Comparison of ENCODE assay signal across 9 cellular contexts in genomic region chr19:18895828-18896341, GRCh38. TPM values are rescaled to one million over a fixed set of nuclear protein-coding genes. Genes with fewer than 3 reads are reported as not detected.
A peak's percentile ranks its signal among the peaks of the same experiment; 100 is the strongest.
DNase-seq lines count a peak whose midpoint lies in the region; ATAC-seq and TF ChIP-seq lines count a peak whose summit lies in the region.
"Had no signal": no experiment of that assay in that cellular context is flagged by ENCODE, and none has a peak within 500 bp of the region (broad histone marks: within the 10 kb centered on the region; RNA-seq: fewer than 3 reads in every experiment).

A gene with protein sequence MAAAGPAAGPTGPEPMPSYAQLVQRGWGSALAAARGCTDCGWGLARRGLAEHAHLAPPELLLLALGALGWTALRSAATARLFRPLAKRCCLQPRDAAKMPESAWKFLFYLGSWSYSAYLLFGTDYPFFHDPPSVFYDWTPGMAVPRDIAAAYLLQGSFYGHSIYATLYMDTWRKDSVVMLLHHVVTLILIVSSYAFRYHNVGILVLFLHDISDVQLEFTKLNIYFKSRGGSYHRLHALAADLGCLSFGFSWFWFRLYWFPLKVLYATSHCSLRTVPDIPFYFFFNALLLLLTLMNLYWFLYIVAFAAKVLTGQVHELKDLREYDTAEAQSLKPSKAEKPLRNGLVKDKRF (minus strand): TSS chr19:18896158. CDS start chr19:18896072, 86 bp downstream.

- H3K27ac ChIP-seq in gastroesophageal sphincter = peak within 1 kb of the TSS in 3 of 4 donors; percentile 2 to 55 (median 50)

- H3K27ac Mint-ChIP-seq in activated CD4-positive, alpha-beta memory T cell treated with anti-CD3 and anti-CD28 coated beads, Interleukin-2, amount 10 ng/mL, durations not matched to agents 7 days and 5 days = no peak within 1 kb of the TSS
- H3K27ac Mint-ChIP-seq in activated CD4-positive, alpha-beta memory T cell treated with anti-CD3 and anti-CD28 coated beads for 36 hours = no peak within 1 kb of the TSS
- no peak within 1 kb of the TSS for H3K27ac Mint-ChIP-seq in T-cell
- H3K27ac Mint-ChIP-seq in activated CD8-positive, alpha-beta memory T cell treated with anti-CD3 and anti-CD28 coated beads, Interleukin-2, amount 10 ng/mL, durations not matched to agents 7 days and 5 days = no peak within 1 kb of the TSS

- peaks cover 50% of the 10 kb centered on the region for H3K27me3 ChIP-seq in gastroesophageal sphincter

- H3K36me3 Mint-ChIP-seq in activated CD4-positive, alpha-beta memory T cell treated with anti-CD3 and anti-CD28 coated beads, Interleukin-2, amount 10 ng/mL, durations not matched to agents 7 days and 5 days (ENCODE audit: low read depth) = no peaks in the 10 kb centered on the region
- peaks cover 7% of the 10 kb centered on the region for H3K36me3 Mint-ChIP-seq in activated CD4-positive, alpha-beta memory T cell treated with anti-CD3 and anti-CD28 coated beads for 36 hours
- peaks cover 4% of the 10 kb centered on the region for H3K36me3 Mint-ChIP-seq in T-cell
- H3K36me3 Mint-ChIP-seq in activated CD8-positive, alpha-beta memory T cell treated with anti-CD3 and anti-CD28 coated beads, Interleukin-2, amount 10 ng/mL, durations not matched to agents 7 days and 5 days = peaks cover under 1% of the 10 kb centered on the region

- no peaks in the 10 kb centered on the region for H3K9me3 Mint-ChIP-seq in activated CD4-positive, alpha-beta memory T cell treated with anti-CD3 and anti-CD28 coated beads, Interleukin-2, amount 10 ng/mL, durations not matched to agents 7 days and 5 days
- H3K9me3 Mint-ChIP-seq in activated CD4-positive, alpha-beta memory T cell treated with anti-CD3 and anti-CD28 coated beads for 36 hours = no peaks in the 10 kb centered on the region
- no peaks in the 10 kb centered on the region for H3K9me3 Mint-ChIP-seq in T-cell
- no peaks in the 10 kb centered on the region for H3K9me3 Mint-ChIP-seq in activated CD8-positive, alpha-beta memory T cell treated with anti-CD3 and anti-CD28 coated beads, Interleukin-2, amount 10 ng/mL, durations not matched to agents 7 days and 5 days (ENCODE audit: low read depth)

- 0% methylated on average over 1 of the region's 88 CpGs; no CpG with 5 or more reads in 1 of the 2 donors for WGBS in gastroesophageal sphincter (ENCODE audit: low coverage in 1 of 2), 2 donors

- H3K9me3 ChIP-seq in gastroesophageal sphincter = no peaks in the 10 kb centered on the region

- TF ChIP-seq EP300 in gastroesophageal sphincter (IDR thresholded peaks at IDR 0.05) = no peak

- ATAC-seq in T-cell (replicated peaks in 1 of 4) (peak in 3 of 4 experiments; percentile 11 to 23 (median 15)), gastroesophageal sphincter (no peak)
- no peak for ATAC-seq in activated CD8-positive, alpha-beta memory T cell treated with anti-CD3 and anti-CD28 coated beads, Interleukin-2, amount 10 ng/mL, durations not matched to agents 7 days and 5 days

- no peak for TF ChIP-seq CTCF in gastroesophageal sphincter (IDR thresholded peaks at IDR 0.05)
- TF ChIP-seq CTCF in retinal pigment epithelial cell (conservative IDR thresholded peaks at IDR 0.05; ENCODE audit: low read depth, low read length) = no peak

- DNase-seq in activated CD4-positive, alpha-beta memory T cell treated with anti-CD3 and anti-CD28 coated beads, Interleukin-2, amount 10 ng/mL, durations not matched to agents 7 days and 5 days = no peak
- no peak for DNase-seq in activated CD4-positive, alpha-beta memory T cell treated with anti-CD3 and anti-CD28 coated beads for 36 hours
- DNase-seq in T-cell (no peak), retinal pigment epithelial cell (ENCODE audit: low read depth) (no peak), SK-N-DZ (ENCODE audit: low spot score) (no peak)
- DNase-seq in activated CD8-positive, alpha-beta memory T cell treated with anti-CD3 and anti-CD28 coated beads, Interleukin-2, amount 10 ng/mL, durations not matched to agents 7 days and 5 days = no peak
- no peak for DNase-seq in activated CD8-positive, alpha-beta memory T cell treated with anti-CD3 and anti-CD28 coated beads for 24 hours

- peaks cover 30% of the 10 kb centered on the region for H3K27me3 Mint-ChIP-seq in activated CD4-positive, alpha-beta memory T cell treated with anti-CD3 and anti-CD28 coated beads, Interleukin-2, amount 10 ng/mL, durations not matched to agents 7 days and 5 days
- H3K27me3 Mint-ChIP-seq in activated CD4-positive, alpha-beta memory T cell treated with anti-CD3 and anti-CD28 coated beads for 36 hours = peaks cover 23% of the 10 kb centered on the region
- H3K27me3 Mint-ChIP-seq in T-cell = peaks cover 20 to 38% of the 10 kb centered on the region in 2 donors
- H3K27me3 Mint-ChIP-seq in activated CD8-positive, alpha-beta memory T cell treated with anti-CD3 and anti-CD28 coated beads, Interleukin-2, amount 10 ng/mL, durations not matched to agents 7 days and 5 days = peaks cover 30% of the 10 kb centered on the region

- intact Hi-C loops in activated CD4-positive, alpha-beta memory T cell treated with anti-CD3 and anti-CD28 coated beads for 36 hours (cut with micrococcal nuclease) = no loop called here

- H3K4me3 Mint-ChIP-seq in activated CD4-positive, alpha-beta memory T cell treated with anti-CD3 and anti-CD28 coated beads, Interleukin-2, amount 10 ng/mL, durations not matched to agents 7 days and 5 days = peak within 1 kb of the TSS; percentile 21
- H3K4me3 Mint-ChIP-seq in activated CD4-positive, alpha-beta memory T cell treated with anti-CD3 and anti-CD28 coated beads for 36 hours = no peak within 1 kb of the TSS
- peak within 1 kb of the TSS; percentile 71 to 77 (median 72) for H3K4me3 Mint-ChIP-seq in T-cell
- H3K4me3 Mint-ChIP-seq in activated CD8-positive, alpha-beta memory T cell treated with anti-CD3 and anti-CD28 coated beads, Interleukin-2, amount 10 ng/mL, durations not matched to agents 7 days and 5 days = no peak within 1 kb of the TSS

- TF ChIP-seq POLR2A in gastroesophageal sphincter (IDR thresholded peaks at IDR 0.05) = no peak

- CTCF ChIA-PET in activated CD4-positive, alpha-beta memory T cell treated with anti-CD3 and anti-CD28 coated beads, Interleukin-2, amount 10 ng/mL, durations not matched to agents 7 days and 5 days (lab: Charles Lee) = no interaction called here
- CTCF ChIA-PET in activated CD4-positive, alpha-beta memory T cell treated with anti-CD3 and anti-CD28 coated beads for 36 hours (lab: Charles Lee) = interaction anchor here (1.0 to 1.6 kb wide), 2 partner anchors 23 to 49 kb away, joined by 3 read pairs; partner anchors contain the start of genes COPE and DDX49
- CTCF ChIA-PET in T-cell (lab: Charles Lee) = no interaction called here
- CTCF ChIA-PET in activated CD8-positive, alpha-beta memory T cell treated with anti-CD3 and anti-CD28 coated beads, Interleukin-2, amount 10 ng/mL, durations not matched to agents 7 days and 5 days (lab: Charles Lee) = no interaction called here

- H3K4me3 ChIP-seq in gastroesophageal sphincter (peak within 1 kb of the TSS; percentile 4 to 52), retinal pigment epithelial cell (ENCODE audit: low read length) (peak within 1 kb of the TSS; percentile 60)

- peaks cover 0 to 30% (median 14%) of the 10 kb centered on the region in 3 donors for H3K4me1 ChIP-seq in gastroesophageal sphincter

- peaks cover 0 to 27% of the 10 kb centered on the region in 2 donors for H3K36me3 ChIP-seq in gastroesophageal sphincter

- H3K4me1 Mint-ChIP-seq in activated CD4-positive, alpha-beta memory T cell treated with anti-CD3 and anti-CD28 coated beads, Interleukin-2, amount 10 ng/mL, durations not matched to agents 7 days and 5 days = peaks cover 4% of the 10 kb centered on the region
- H3K4me1 Mint-ChIP-seq in activated CD4-positive, alpha-beta memory T cell treated with anti-CD3 and anti-CD28 coated beads for 36 hours (ENCODE audit: low read depth) = peaks cover 5% of the 10 kb centered on the region
- peaks cover 5 to 14% (median 12%) of the 10 kb centered on the region in 3 donors for H3K4me1 Mint-ChIP-seq in T-cell
- peaks cover 9% of the 10 kb centered on the region for H3K4me1 Mint-ChIP-seq in activated CD8-positive, alpha-beta memory T cell treated with anti-CD3 and anti-CD28 coated beads, Interleukin-2, amount 10 ng/mL, durations not matched to agents 7 days and 5 days

- POLR2A ChIA-PET in activated CD4-positive, alpha-beta memory T cell treated with anti-CD3 and anti-CD28 coated beads, Interleukin-2, amount 10 ng/mL, durations not matched to agents 7 days and 5 days (lab: Charles Lee) = no interaction called here
- POLR2A ChIA-PET in activated CD4-positive, alpha-beta memory T cell treated with anti-CD3 and anti-CD28 coated beads for 36 hours (lab: Charles Lee) = no interaction called here
- POLR2A ChIA-PET in T-cell (lab: Charles Lee) = no interaction called here

RNA-seq across cellular contexts. Expression of the gene that starts here (rescaled TPM):
- not detected for total RNA-seq in activated CD4-positive, alpha-beta memory T cell treated with anti-CD3 and anti-CD28 coated beads, Interleukin-2, amount 10 ng/mL, durations not matched to agents 7 days and 5 days
- not detected for total RNA-seq in activated CD4-positive, alpha-beta memory T cell treated with anti-CD3 and anti-CD28 coated beads for 36 hours
- under 1 TPM in 2 of 5 donors, not detected in 3; 0.20 TPM for total RNA-seq in T-cell
- total RNA-seq in gastroesophageal sphincter = 1 to 10 TPM in 1 of 4 donors, under 1 TPM in 2, not detected in 1; 0.73 to 1.3 (median 0.81) TPM
- total RNA-seq in activated CD8-positive, alpha-beta memory T cell treated with anti-CD3 and anti-CD28 coated beads, Interleukin-2, amount 10 ng/mL, durations not matched to agents 7 days and 5 days = not detected
- polyA plus RNA-seq in SK-N-DZ (2014; cell fraction: cytosol; rRNA removed) = 12.0 and 23.7 TPM in 2 replicates
- 6.2 and 9.1 TPM in 2 replicates for polyA plus RNA-seq in SK-N-DZ (2014; cell fraction: nucleus; rRNA removed)
- total RNA-seq: subcutaneous adipose tissue had no signal

Comparison
In these comparisons a context has a peak if more than half of its experiments do, and no peak if none do; other contexts are left out.
1. H3K4me3 Mint-ChIP-seq: peak in activated CD4-positive, alpha-beta memory T cell treated with anti-CD3 and anti-CD28 coated beads, Interleukin-2, amount 10 ng/mL, durations not matched to agents 7 days and 5 days (single experiment) and T-cell (3 of 3); none in activated CD4-positive, alpha-beta memory T cell treated with anti-CD3 and anti-CD28 coated beads for 36 hours (single experiment) and activated CD8-positive, alpha-beta memory T cell treated with anti-CD3 and anti-CD28 coated beads, Interleukin-2, amount 10 ng/mL, durations not matched to agents 7 days and 5 days (single experiment).
2. Peak in ATAC-seq in T-cell; RNA of the gene not detected or under 1 TPM.